In genomic region chr3:125229168-125229567, GRCh38 we compare ENCODE assay signal across 23 cellular contexts. TPM values are rescaled to one million over a fixed set of nuclear protein-coding genes. Genes with fewer than 3 reads are reported as not detected.
DNase-seq lines count a peak whose midpoint lies in the region; ATAC-seq and TF ChIP-seq lines count a peak whose summit lies in the region.
"Had no signal": no experiment of that assay in that cellular context is flagged by ENCODE, and none has a peak within 500 bp of the region (broad histone marks: within the 10 kb centered on the region; RNA-seq: fewer than 3 reads in every experiment).

No MANE protein-coding gene starts in this region.

- no peak overlapping the region for H3K14ac ChIP-seq in IMR-90 (replicated peaks; ENCODE audit: low read depth, low read length)

- H3K18ac ChIP-seq in IMR-90 (ENCODE audit: low read depth, low read length) (no peak overlapping the region), mesendoderm (ENCODE audit: low read length) (no peak overlapping the region)

- H3K79me1 ChIP-seq in IMR-90 (ENCODE audit: low read depth in 1 of 2, low read length in 2 of 2) (peaks cover 19 to 28% of the 10 kb centered on the region in 2 experiments), mesendoderm (ENCODE audit: low read length) (no peaks in the 10 kb centered on the region)

- POLR2A ChIA-PET in IMR-90 (lab: Charles Lee; ENCODE audit: unreplicated experiment), result no interaction called here
- POLR2A ChIA-PET in WTC11 (lab: Charles Lee), result interaction anchor here (0.6 to 0.7 kb wide), 2 partner anchors 38 to 251 kb away, joined by 3 to 10 read pairs; no protein-coding TSS in a partner anchor
- POLR2A ChIA-PET in activated CD4-positive, alpha-beta T cell treated with anti-CD3 and anti-CD28 coated beads for 36 hours (lab: Charles Lee), result no interaction called here

- no peak overlapping the region for H2AFZ ChIP-seq in IMR-90 (replicated peaks; ENCODE audit: low read length, poor library complexity)

- in situ Hi-C loops in IMR-90 (cut with MboI; ENCODE audit: low sequenced_read_pairs), result no loop called here

- TF ChIP-seq POLR2A in IMR-90 (IDR thresholded peaks at IDR 0.05; ENCODE audit: low read depth, low read length), result no peak

- 0 out of 2 replicates have a peak overlapping the region, but pooled peaks have one; percentile 16 for H3K23ac ChIP-seq in IMR-90 (ENCODE audit: low read depth, low read length)
- H3K23ac ChIP-seq in mesendoderm (ENCODE audit: low read length), result no peak overlapping the region

- TF ChIP-seq RAD21 in IMR-90 (IDR thresholded peaks at IDR 0.05; ENCODE audit: low read length), result no peak

- H2AK9ac ChIP-seq in IMR-90 (replicated peaks; ENCODE audit: low read depth, low read length, poor library complexity), result no peak overlapping the region

- H3K9me3 Mint-ChIP-seq in WTC11, result no peaks in the 10 kb centered on the region
- H3K9me3 Mint-ChIP-seq in activated CD4-positive, alpha-beta T cell treated with anti-CD3 and anti-CD28 coated beads for 36 hours (ENCODE audit: low read depth), result no peaks in the 10 kb centered on the region
- H3K9me3 Mint-ChIP-seq: CD4-positive, CD25-positive, alpha-beta regulatory T cell; CD8-positive, alpha-beta memory T cell; HFFc6 had no signal

- WGBS in IMR-90 (ENCODE audit: extremely low coverage in 2 of 2, insufficient read length in 1 of 2), 2 experiments, result no CpG with 5 or more reads among the region's 7 CpGs
- no CpG with 5 or more reads among the region's 7 CpGs for WGBS in mesendoderm (ENCODE audit: extremely low coverage, insufficient coverage, low lambda C conversion rate)

- no peaks in the 10 kb centered on the region for H3K27me3 ChIP-seq in IMR-90 (ENCODE audit: control insufficient read depth, insufficient read depth, low read length)
- H3K27me3 ChIP-seq in mesendoderm (ENCODE audit: insufficient read depth, low read length, poor library complexity), result no peaks in the 10 kb centered on the region
- H3K27me3 ChIP-seq: BE2C had no signal

- H3K27ac ChIP-seq in IMR-90 (ENCODE audit: insufficient read depth, low read length) (no peak overlapping the region), mesendoderm (ENCODE audit: low read depth, low read length) (no peak overlapping the region)
- H3K27ac ChIP-seq: HL-60 had no signal

- H4K8ac ChIP-seq in IMR-90 (ENCODE audit: low read depth in 2 of 2, low read length in 2 of 2) (no peak overlapping the region), mesendoderm (ENCODE audit: low read depth, low read length) (no peak overlapping the region)

- H2BK20ac ChIP-seq in IMR-90 (ENCODE audit: low read depth, low read length), result no peak overlapping the region

- peaks cover 6% of the 10 kb centered on the region; the same call in 1 of the 2 replicates for H4K20me1 ChIP-seq in IMR-90 (ENCODE audit: insufficient read depth, low read length)

- no peaks in the 10 kb centered on the region for H3K79me2 ChIP-seq in mesendoderm (ENCODE audit: control insufficient read depth, insufficient read depth, low read length)

- H4K5ac ChIP-seq in IMR-90 (ENCODE audit: low read depth, low read length) (no peak overlapping the region), mesendoderm (ENCODE audit: low read length) (no peak overlapping the region)

- no peak overlapping the region for H2BK15ac ChIP-seq in IMR-90 (ENCODE audit: low read depth, low read length)
- H2BK15ac ChIP-seq in mesendoderm (replicated peaks; ENCODE audit: low read depth), result no peak overlapping the region

- H4K91ac ChIP-seq in IMR-90 (ENCODE audit: insufficient read depth, low read depth, low read length), result no peak overlapping the region

- H3K4me2 ChIP-seq in IMR-90 (ENCODE audit: low read depth, low read length), result no peak overlapping the region
- no peak overlapping the region for H3K4me2 ChIP-seq in mesendoderm (ENCODE audit: low read length)

- peaks cover 12% of the 10 kb centered on the region; the same call in 1 of the 2 replicates for H3K36me3 Mint-ChIP-seq in WTC11
- peaks cover 31% of the 10 kb centered on the region for H3K36me3 Mint-ChIP-seq in activated CD4-positive, alpha-beta T cell treated with anti-CD3 and anti-CD28 coated beads for 36 hours (ENCODE audit: low read depth)

- H3K4me1 ChIP-seq in IMR-90 (ENCODE audit: control insufficient read depth, insufficient read depth, low read length) (peaks cover 3% of the 10 kb centered on the region), mesendoderm (ENCODE audit: control insufficient read depth, low read depth, low read length) (peaks cover 3% of the 10 kb centered on the region)
- H3K4me1 ChIP-seq: BE2C had no signal

- no peak overlapping the region for H2AK5ac ChIP-seq in IMR-90 (ENCODE audit: low read depth, low read length)
- no peak overlapping the region for H2AK5ac ChIP-seq in mesendoderm (ENCODE audit: low read length)

- H3K9me3 ChIP-seq in IMR-90 (ENCODE audit: control insufficient read depth, insufficient read depth, low read length), result no peaks in the 10 kb centered on the region
- H3K9me3 ChIP-seq: BE2C had no signal

- no peak overlapping the region for H2BK5ac ChIP-seq in IMR-90 (ENCODE audit: low read depth, low read length, poor library complexity, severe bottlenecking)
- no peak overlapping the region for H2BK5ac ChIP-seq in mesendoderm (ENCODE audit: low read length)

- H2BK120ac ChIP-seq in IMR-90 (ENCODE audit: low read depth, low read length) (no peak overlapping the region), mesendoderm (ENCODE audit: low read depth, low read length) (no peak overlapping the region)

- H3K4ac ChIP-seq in IMR-90 (ENCODE audit: low read depth, low read length) (no peak overlapping the region), mesendoderm (ENCODE audit: low read depth, low read length) (no peak overlapping the region)

- dilution Hi-C loops in IMR-90 (cut with HindIII; ENCODE audit: low sequenced_read_pairs, unreplicated experiment), result no loop called here

- intact Hi-C loops in IMR-90 (cut with micrococcal nuclease), result no loop called here
- intact Hi-C loops in activated CD4-positive, alpha-beta T cell treated with anti-CD3 and anti-CD28 coated beads for 36 hours (cut with DNase I, micrococcal nuclease), result no loop called here

- H3K4me3 Mint-ChIP-seq in WTC11, result no peak overlapping the region
- no peak overlapping the region for H3K4me3 Mint-ChIP-seq in activated CD4-positive, alpha-beta T cell treated with anti-CD3 and anti-CD28 coated beads for 36 hours
- H3K4me3 Mint-ChIP-seq: CD4-positive, CD25-positive, alpha-beta regulatory T cell; CD8-positive, alpha-beta memory T cell; HFFc6 had no signal

- H3K4me3 ChIP-seq in IMR-90 (ENCODE audit: insufficient read depth, low read depth, low read length) (no peak overlapping the region), mesendoderm (ENCODE audit: low read length) (no peak overlapping the region)
- H3K4me3 ChIP-seq: GM12878 had no signal

- H3K4me1 Mint-ChIP-seq in WTC11, result peaks cover 29% of the 10 kb centered on the region
- H3K4me1 Mint-ChIP-seq in activated CD4-positive, alpha-beta T cell treated with anti-CD3 and anti-CD28 coated beads for 36 hours, result peaks cover 22% of the 10 kb centered on the region

- H3K9me1 ChIP-seq in IMR-90 (ENCODE audit: insufficient read depth, low read length), result peaks cover 14% of the 10 kb centered on the region; the same call in 1 of the 2 replicates

- TF ChIP-seq CTCF in IMR-90 (conservative IDR thresholded peaks at IDR 0.05; ENCODE audit: low read depth, low read length), result no peak
- no peak for TF ChIP-seq CTCF in WTC11 (IDR thresholded peaks at IDR 0.05)

- no peaks in the 10 kb centered on the region for H3K27me3 Mint-ChIP-seq in WTC11 (ENCODE audit: low read depth)
- no peaks in the 10 kb centered on the region for H3K27me3 Mint-ChIP-seq in activated CD4-positive, alpha-beta T cell treated with anti-CD3 and anti-CD28 coated beads for 36 hours
- H3K27me3 Mint-ChIP-seq: CD4-positive, CD25-positive, alpha-beta regulatory T cell; CD8-positive, alpha-beta memory T cell had no signal

- H3K9ac ChIP-seq in IMR-90 (ENCODE audit: low read depth, low read length), result no peak overlapping the region
- no peak overlapping the region for H3K9ac ChIP-seq in mesendoderm (ENCODE audit: low read length)

- no peak for ATAC-seq in IMR-90 (ENCODE audit: low read depth)
- ATAC-seq in WTC11, result no peak
- no peak for ATAC-seq in GM21390 (IDR thresholded peaks at IDR 0.05; ENCODE audit: unreplicated experiment)
- ATAC-seq in activated CD4-positive, alpha-beta T cell treated with anti-CD3 and anti-CD28 coated beads for 36 hours, result no peak
- no peak for ATAC-seq in GM19351 (IDR thresholded peaks at IDR 0.05; ENCODE audit: unreplicated experiment)
- ATAC-seq: GM12878, HCT116 had no signal

- H3K27ac Mint-ChIP-seq in WTC11, result peak overlapping the region; percentile 52
- no peak overlapping the region for H3K27ac Mint-ChIP-seq in activated CD4-positive, alpha-beta T cell treated with anti-CD3 and anti-CD28 coated beads for 36 hours
- H3K27ac Mint-ChIP-seq: CD4-positive, CD25-positive, alpha-beta regulatory T cell; CD8-positive, alpha-beta memory T cell; HFFc6 had no signal

- DNase-seq in IMR-90 (no peak), WTC11 (ENCODE audit: low spot score) (no peak), mesendoderm (peak; percentile 36)
- DNase-seq in activated CD4-positive, alpha-beta T cell treated with anti-CD3 and anti-CD28 coated beads for 36 hours, result no peak
- DNase-seq: ACHN; BE2C; C1 segment of cervical spinal cord; CD4-positive, CD25-positive, alpha-beta regulatory T cell; CD8-positive, alpha-beta memory T cell; COR-L47; DMS 273 treated with DMSO at 0.1 percent for 48 hours; DMS53; DND-41; EL; GOT3; H7; HFFc6 had no signal

- peaks cover 9% of the 10 kb centered on the region for H3K36me3 ChIP-seq in IMR-90 (ENCODE audit: control insufficient read depth, insufficient read depth, low read length)
- no peaks in the 10 kb centered on the region for H3K36me3 ChIP-seq in mesendoderm (ENCODE audit: control insufficient read depth, insufficient read depth, low read length)

- BruUV-seq in IMR-90 (replicated peaks; lab: Mats Ljungman, UMichigan), result no TSS peak

- no peak overlapping the region for H3K56ac ChIP-seq in IMR-90 (ENCODE audit: extremely low read depth, insufficient read depth, low read length)
- no peak overlapping the region for H3K56ac ChIP-seq in mesendoderm (ENCODE audit: low read length)

- CTCF ChIA-PET in IMR-90 (lab: Yijun Ruan, JAX), result no interaction called here
- CTCF ChIA-PET in WTC11 (lab: Charles Lee), result interaction anchor here (0.6 kb wide), 1 partner anchor 24 kb away, joined by 4 read pairs; no protein-coding TSS in a partner anchor
- CTCF ChIA-PET in activated CD4-positive, alpha-beta T cell treated with anti-CD3 and anti-CD28 coated beads for 36 hours (lab: Charles Lee), result no interaction called here

TF ChIP-seq in IMR-90, 13 proteins besides CTCF, POLR2A, EP300 and RAD21 (continues in another document):
- no peak for TF ChIP-seq CHD1 (IDR thresholded peaks at IDR 0.05; ENCODE audit: low read depth, low read length)

TF ChIP-seq in WTC11, 78 proteins besides CTCF, POLR2A, EP300 and RAD21 (continues in another document):
- TF ChIP-seq TEAD4 (CRISPR knock-in tag; IDR thresholded peaks at IDR 0.05), result no peak

RNA-seq across cellular contexts. Expression of gene SLC12A8, which starts 16.6 kb away (rescaled TPM):
- total RNA-seq in IMR-90 (2012; rRNA removed), result 1.9 and 2.2 TPM in 2 replicates
- 3.5 and 4.3 TPM in 2 replicates for polyA plus RNA-seq in IMR-90 (2012; rRNA removed)
- polyA plus RNA-seq in IMR-90 (2012; cell fraction: cytosol; rRNA removed), result 3.6 and 5.2 TPM in 2 replicates
- 10.1 and 12.4 TPM in 2 replicates for polyA plus RNA-seq in IMR-90 (2012; cell fraction: nucleus; rRNA removed; ENCODE audit: low replicate concordance)
- total RNA-seq in WTC11 (2021), result 7.5 to 10.3 TPM (median 9.1 TPM) in 3 replicates
- 10.7 TPM for polyA plus RNA-seq in mesendoderm (2013, experiment 1 of 2)
- 9.8 TPM for polyA plus RNA-seq in mesendoderm (2013, experiment 2 of 2)
- under 1 TPM; 0.26 to 0.39 TPM for total RNA-seq in activated CD4-positive, alpha-beta T cell treated with anti-CD3 and anti-CD28 coated beads for 36 hours
- total RNA-seq: CD4-positive, CD25-positive, alpha-beta regulatory T cell; G401 had no signal
- polyA plus RNA-seq: CD4-positive, CD25-positive, alpha-beta regulatory T cell; CD8-positive, alpha-beta memory T cell had no signal
